In genomic region chrX:114181195-114181594, GRCh38 we compare ENCODE assay signal across 8 cellular contexts.
"Had no signal": no experiment of that assay in that cellular context is flagged by ENCODE, and none has a peak within 500 bp of the region (broad histone marks: within the 10 kb centered on the region; RNA-seq: fewer than 3 reads in every experiment).

No MANE protein-coding gene starts in this region.

- H3K4me1 ChIP-seq: HAP-1 had no signal

- H2AFZ ChIP-seq: GM23338 had no signal

- H3K4me2 ChIP-seq: GM23338 had no signal

- H3K9me3 ChIP-seq: HAP-1 had no signal

- FAIRE-seq: HepG2 had no signal

- H3K27ac ChIP-seq: HL-60 had no signal

- H3K36me3 ChIP-seq: HAP-1 had no signal

- ATAC-seq: GM23338, HCT116, HepG2 had no signal

- DNase-seq: H7, HFFc6, KG1 had no signal

- H3K4me3 ChIP-seq: GM23338, HAP-1 had no signal
